ENCODE assay signal across 1 cellular context in genomic region chr11:46050065-46050464, GRCh38.
TF ChIP-seq lines count a peak whose summit lies in the region.

No MANE protein-coding gene starts in this region.

TF ChIP-seq in H1, 55 proteins besides CTCF, POLR2A, EP300 and RAD21 (continued from another document):
- TF ChIP-seq CBX5 (IDR thresholded peaks at IDR 0.05; ENCODE audit: low read depth, low read length), result no peak
